In genomic region chr5:95988877-95989276, GRCh38 we compare ENCODE assay signal across 1 cellular context.
A peak's percentile ranks its signal among the peaks of the same experiment; 100 is the strongest.
TF ChIP-seq lines count a peak whose summit lies in the region.

No MANE protein-coding gene starts in this region.

TF ChIP-seq in HepG2, 621 proteins besides CTCF, POLR2A, EP300 and RAD21 (continued from another document and continues in another):
- TF ChIP-seq, protein P1, sequence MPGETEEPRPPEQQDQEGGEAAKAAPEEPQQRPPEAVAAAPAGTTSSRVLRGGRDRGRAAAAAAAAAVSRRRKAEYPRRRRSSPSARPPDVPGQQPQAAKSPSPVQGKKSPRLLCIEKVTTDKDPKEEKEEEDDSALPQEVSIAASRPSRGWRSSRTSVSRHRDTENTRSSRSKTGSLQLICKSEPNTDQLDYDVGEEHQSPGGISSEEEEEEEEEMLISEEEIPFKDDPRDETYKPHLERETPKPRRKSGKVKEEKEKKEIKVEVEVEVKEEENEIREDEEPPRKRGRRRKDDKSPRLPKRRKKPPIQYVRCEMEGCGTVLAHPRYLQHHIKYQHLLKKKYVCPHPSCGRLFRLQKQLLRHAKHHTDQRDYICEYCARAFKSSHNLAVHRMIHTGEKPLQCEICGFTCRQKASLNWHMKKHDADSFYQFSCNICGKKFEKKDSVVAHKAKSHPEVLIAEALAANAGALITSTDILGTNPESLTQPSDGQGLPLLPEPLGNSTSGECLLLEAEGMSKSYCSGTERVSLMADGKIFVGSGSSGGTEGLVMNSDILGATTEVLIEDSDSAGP (CRISPR knock-in tag; IDR thresholded peaks at IDR 0.05; ENCODE audit: borderline replicate concordance), result no peak
- TF ChIP-seq EED (CRISPR knock-in tag; IDR thresholded peaks at IDR 0.05), result no peak
- TF ChIP-seq ZNF646 (CRISPR knock-in tag; IDR thresholded peaks at IDR 0.05), result no peak
- TF ChIP-seq MED13 (CRISPR knock-in tag; IDR thresholded peaks at IDR 0.05), result 0 out of 2 replicates have a peak, but pooled peaks have one; percentile 40
- TF ChIP-seq ZBTB20 (CRISPR knock-in tag; IDR thresholded peaks at IDR 0.05; ENCODE audit: borderline replicate concordance, low read depth), result no peak
- no peak for TF ChIP-seq SIX4 (CRISPR knock-in tag; IDR thresholded peaks at IDR 0.05)
- TF ChIP-seq, protein P2, sequence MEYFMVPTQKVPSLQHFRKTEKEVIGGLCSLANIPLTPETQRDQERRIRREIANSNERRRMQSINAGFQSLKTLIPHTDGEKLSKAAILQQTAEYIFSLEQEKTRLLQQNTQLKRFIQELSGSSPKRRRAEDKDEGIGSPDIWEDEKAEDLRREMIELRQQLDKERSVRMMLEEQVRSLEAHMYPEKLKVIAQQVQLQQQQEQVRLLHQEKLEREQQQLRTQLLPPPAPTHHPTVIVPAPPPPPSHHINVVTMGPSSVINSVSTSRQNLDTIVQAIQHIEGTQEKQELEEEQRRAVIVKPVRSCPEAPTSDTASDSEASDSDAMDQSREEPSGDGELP (IDR thresholded peaks at IDR 0.05; ENCODE audit: borderline replicate concordance, low read depth), result peak; percentile 90
- no peak for TF ChIP-seq ZNF550 (CRISPR knock-in tag; IDR thresholded peaks at IDR 0.05; ENCODE audit: borderline replicate concordance)
- TF ChIP-seq, protein P3, sequence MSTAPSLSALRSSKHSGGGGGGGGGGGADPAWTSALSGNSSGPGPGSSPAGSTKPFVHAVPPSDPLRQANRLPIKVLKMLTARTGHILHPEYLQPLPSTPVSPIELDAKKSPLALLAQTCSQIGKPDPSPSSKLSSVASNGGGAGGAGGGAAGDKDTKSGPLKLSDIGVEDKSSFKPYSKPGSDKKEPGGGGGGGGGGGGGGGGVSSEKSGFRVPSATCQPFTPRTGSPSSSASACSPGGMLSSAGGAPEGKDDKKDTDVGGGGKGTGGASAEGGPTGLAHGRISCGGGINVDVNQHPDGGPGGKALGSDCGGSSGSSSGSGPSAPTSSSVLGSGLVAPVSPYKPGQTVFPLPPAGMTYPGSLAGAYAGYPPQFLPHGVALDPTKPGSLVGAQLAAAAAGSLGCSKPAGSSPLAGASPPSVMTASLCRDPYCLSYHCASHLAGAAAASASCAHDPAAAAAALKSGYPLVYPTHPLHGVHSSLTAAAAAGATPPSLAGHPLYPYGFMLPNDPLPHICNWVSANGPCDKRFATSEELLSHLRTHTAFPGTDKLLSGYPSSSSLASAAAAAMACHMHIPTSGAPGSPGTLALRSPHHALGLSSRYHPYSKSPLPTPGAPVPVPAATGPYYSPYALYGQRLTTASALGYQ (CRISPR knock-in tag; IDR thresholded peaks at IDR 0.05), result peak; percentile 44; the same call in 1 of the 2 replicates
- no peak for TF ChIP-seq RORA (CRISPR knock-in tag; IDR thresholded peaks at IDR 0.05)
- TF ChIP-seq ARNTL (CRISPR knock-in tag; IDR thresholded peaks at IDR 0.05), result no peak
- no peak for TF ChIP-seq ZNF318 (CRISPR knock-in tag; IDR thresholded peaks at IDR 0.05)
- TF ChIP-seq, protein P4, sequence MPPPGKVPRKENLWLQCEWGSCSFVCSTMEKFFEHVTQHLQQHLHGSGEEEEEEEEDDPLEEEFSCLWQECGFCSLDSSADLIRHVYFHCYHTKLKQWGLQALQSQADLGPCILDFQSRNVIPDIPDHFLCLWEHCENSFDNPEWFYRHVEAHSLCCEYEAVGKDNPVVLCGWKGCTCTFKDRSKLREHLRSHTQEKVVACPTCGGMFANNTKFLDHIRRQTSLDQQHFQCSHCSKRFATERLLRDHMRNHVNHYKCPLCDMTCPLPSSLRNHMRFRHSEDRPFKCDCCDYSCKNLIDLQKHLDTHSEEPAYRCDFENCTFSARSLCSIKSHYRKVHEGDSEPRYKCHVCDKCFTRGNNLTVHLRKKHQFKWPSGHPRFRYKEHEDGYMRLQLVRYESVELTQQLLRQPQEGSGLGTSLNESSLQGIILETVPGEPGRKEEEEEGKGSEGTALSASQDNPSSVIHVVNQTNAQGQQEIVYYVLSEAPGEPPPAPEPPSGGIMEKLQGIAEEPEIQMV (CRISPR knock-in tag; IDR thresholded peaks at IDR 0.05; ENCODE audit: low read depth), result no peak
- TF ChIP-seq TCF7 (IDR thresholded peaks at IDR 0.05; ENCODE audit: low read depth), result peak; percentile 23
- no peak for TF ChIP-seq PLSCR1 (CRISPR knock-in tag; IDR thresholded peaks at IDR 0.05; ENCODE audit: borderline replicate concordance)
- TF ChIP-seq PRPF4 (IDR thresholded peaks at IDR 0.05; ENCODE audit: low read depth, low read length, poor library complexity, severe bottlenecking), result no peak
